ENCODE assay signal across 3 cellular contexts in genomic region chr11:96299155-96299883, GRCh38.
TF ChIP-seq lines count a peak whose summit lies in the region.

No MANE protein-coding gene starts in this region.

TF ChIP-seq in GM23338, 12 proteins besides CTCF, POLR2A, EP300 and RAD21 (continued from another document):
- TF ChIP-seq JUNB (IDR thresholded peaks at IDR 0.05; ENCODE audit: unreplicated experiment): no peak
- no peak for TF ChIP-seq STAT1 (IDR thresholded peaks at IDR 0.05; ENCODE audit: unreplicated experiment)

TF ChIP-seq in WTC11, 78 proteins besides CTCF, POLR2A, EP300 and RAD21 (continued from another document and continues in another):
- TF ChIP-seq ATF6 (CRISPR knock-in tag; IDR thresholded peaks at IDR 0.05) (no peak), CBFB (CRISPR knock-in tag; IDR thresholded peaks at IDR 0.05; ENCODE audit: low read depth) (no peak), MAX (CRISPR knock-in tag; IDR thresholded peaks at IDR 0.05) (no peak), ZNF425 (CRISPR knock-in tag; conservative IDR thresholded peaks at IDR 0.05) (no peak), JUN (CRISPR knock-in tag; IDR thresholded peaks at IDR 0.05) (no peak), ESRRA (CRISPR knock-in tag; IDR thresholded peaks at IDR 0.05; ENCODE audit: borderline replicate concordance) (no peak), HMGXB4 (CRISPR knock-in tag; IDR thresholded peaks at IDR 0.05) (no peak), EMX1 (CRISPR knock-in tag; IDR thresholded peaks at IDR 0.05) (no peak), IRF1 (CRISPR knock-in tag; IDR thresholded peaks at IDR 0.05) (no peak), ZNF532 (CRISPR knock-in tag; IDR thresholded peaks at IDR 0.05; ENCODE audit: borderline replicate concordance) (no peak)

TF ChIP-seq in SK-N-SH treated with all-trans-retinoic acid at 6 μM for 48 hours, 23 proteins besides CTCF, POLR2A, EP300 and RAD21 (continued from another document):
- TF ChIP-seq CSRNP3 (CRISPR knock-in tag; IDR thresholded peaks at IDR 0.05) (no peak), RARB (CRISPR knock-in tag; IDR thresholded peaks at IDR 0.05) (no peak), CSDC2 (CRISPR knock-in tag; IDR thresholded peaks at IDR 0.05) (no peak), TCF4 (CRISPR knock-in tag; IDR thresholded peaks at IDR 0.05; ENCODE audit: borderline replicate concordance) (no peak), TSHZ2 (CRISPR knock-in tag; IDR thresholded peaks at IDR 0.05) (no peak), OSR1 (CRISPR knock-in tag; IDR thresholded peaks at IDR 0.05) (no peak), POU6F1 (CRISPR knock-in tag; IDR thresholded peaks at IDR 0.05; ENCODE audit: borderline replicate concordance, low read depth) (no peak), PPARA (CRISPR knock-in tag; IDR thresholded peaks at IDR 0.05; ENCODE audit: borderline replicate concordance) (no peak)
